Comparison of ENCODE assay signal across 21 cellular contexts in genomic region chr19:7266832-7267231, GRCh38. TPM values are rescaled to one million over a fixed set of nuclear protein-coding genes. Genes with fewer than 3 reads are reported as not detected.
DNase-seq lines count a peak whose midpoint lies in the region; TF ChIP-seq lines count a peak whose summit lies in the region.
"Had no signal": no experiment of that assay in that cellular context is flagged by ENCODE, and none has a peak within 500 bp of the region (broad histone marks: within the 10 kb centered on the region; RNA-seq: fewer than 3 reads in every experiment).

No MANE protein-coding gene starts in this region.

- no peak overlapping the region for H3K27ac Mint-ChIP-seq in activated CD4-positive, alpha-beta T cell treated with anti-CD3 and anti-CD28 coated beads, Interleukin-2, amount 10 ng/mL, durations not matched to agents 7 days and 5 days
- H3K27ac Mint-ChIP-seq in chondrocyte (ENCODE audit: unreplicated experiment): no peak overlapping the region

- no peak for TF ChIP-seq EP300 in suprapubic skin (IDR thresholded peaks at IDR 0.05)

- no peak overlapping the region for H3K4me3 Mint-ChIP-seq in activated CD4-positive, alpha-beta T cell treated with anti-CD3 and anti-CD28 coated beads, Interleukin-2, amount 10 ng/mL, durations not matched to agents 7 days and 5 days
- no peak overlapping the region for H3K4me3 Mint-ChIP-seq in chondrocyte (ENCODE audit: unreplicated experiment)
- H3K4me3 Mint-ChIP-seq: CD14-positive monocyte, IgD-negative memory B cell had no signal

- POLR2A ChIA-PET in activated CD4-positive, alpha-beta T cell treated with anti-CD3 and anti-CD28 coated beads, Interleukin-2, amount 10 ng/mL, durations not matched to agents 7 days and 5 days (lab: Charles Lee): interaction anchor here (0.6 kb wide), 1 partner anchor 70 kb away, joined by 4 read pairs; no protein-coding TSS in a partner anchor

- H3K4me3 ChIP-seq in HL-60 (replicated peaks; ENCODE audit: insufficient read depth, low read length) (no peak overlapping the region), liver (ENCODE audit: low read depth in 1 of 3, low read length in 3 of 3) (no peak overlapping the region), suprapubic skin (no peak overlapping the region), WERI-Rb-1 (ENCODE audit: low read depth, low read length) (no peak overlapping the region)
- H3K4me3 ChIP-seq: MG63, Peyer's patch had no signal

- no peaks in the 10 kb centered on the region for H3K4me1 Mint-ChIP-seq in activated CD4-positive, alpha-beta T cell treated with anti-CD3 and anti-CD28 coated beads, Interleukin-2, amount 10 ng/mL, durations not matched to agents 7 days and 5 days
- H3K4me1 Mint-ChIP-seq in chondrocyte (ENCODE audit: low read depth): no peaks in the 10 kb centered on the region

- no peaks in the 10 kb centered on the region for H3K27me3 ChIP-seq in HL-60 (ENCODE audit: insufficient read depth, poor library complexity, severe bottlenecking)
- no peaks in the 10 kb centered on the region for H3K27me3 ChIP-seq in liver (ENCODE audit: control insufficient read depth in 4 of 4, insufficient read depth in 4 of 4, low read length in 3 of 4)
- H3K27me3 ChIP-seq in suprapubic skin: no peaks in the 10 kb centered on the region
- no peaks in the 10 kb centered on the region for H3K27me3 ChIP-seq in WERI-Rb-1 (ENCODE audit: insufficient read depth, low read depth, severe bottlenecking)
- H3K27me3 ChIP-seq: MG63, Peyer's patch had no signal

- no peak for TF ChIP-seq POLR2A in suprapubic skin (IDR thresholded peaks at IDR 0.05)

- CTCF ChIA-PET in activated CD4-positive, alpha-beta T cell treated with anti-CD3 and anti-CD28 coated beads, Interleukin-2, amount 10 ng/mL, durations not matched to agents 7 days and 5 days (lab: Charles Lee): no interaction called here

- no peaks in the 10 kb centered on the region for H3K9me3 Mint-ChIP-seq in activated CD4-positive, alpha-beta T cell treated with anti-CD3 and anti-CD28 coated beads, Interleukin-2, amount 10 ng/mL, durations not matched to agents 7 days and 5 days
- peaks cover 4% of the 10 kb centered on the region for H3K9me3 Mint-ChIP-seq in chondrocyte (ENCODE audit: low read depth)

- H3K9me3 ChIP-seq in liver (ENCODE audit: control insufficient read depth in 4 of 4, low read length in 3 of 4) (no peaks in the 10 kb centered on the region), suprapubic skin (no peaks in the 10 kb centered on the region), WERI-Rb-1 (ENCODE audit: severe bottlenecking) (no peaks in the 10 kb centered on the region)
- H3K9me3 ChIP-seq: MG63, Peyer's patch had no signal

- H3K36me3 Mint-ChIP-seq in activated CD4-positive, alpha-beta T cell treated with anti-CD3 and anti-CD28 coated beads, Interleukin-2, amount 10 ng/mL, durations not matched to agents 7 days and 5 days (ENCODE audit: low read depth): no peaks in the 10 kb centered on the region
- peaks cover 18% of the 10 kb centered on the region for H3K36me3 Mint-ChIP-seq in chondrocyte (ENCODE audit: low read depth)

- DNase-seq in HL-60 (ENCODE audit: low read depth in 1 of 2, low spot score in 1 of 2) (no peak), suprapubic skin (ENCODE audit: low spot score in 2 of 2) (no peak), WERI-Rb-1 (no peak), chondrocyte (ENCODE audit: low spot score) (no peak)
- no peak for DNase-seq in activated CD4-positive, alpha-beta T cell treated with anti-CD3 and anti-CD28 coated beads, Interleukin-2, amount 10 ng/mL, durations not matched to agents 7 days and 5 days
- DNase-seq: ACHN, DMS79 treated with DMSO at 0.1 percent for 48 hours, Kasumi-1, MG63, NCI-H1105 treated with DMSO at 0.1 percent for 48 hours, NCI-H1694, NCI-H2107, NCI-H345, NCI-H526, Peyer's patch, Right ventricle myocardium superior, SW 1271 had no signal

- no peak for TF ChIP-seq RAD21 in liver (IDR thresholded peaks at IDR 0.05)

- H3K27ac ChIP-seq in HL-60 (replicated peaks) (peak overlapping the region; percentile 75), VCaP (peak overlapping the region; percentile 71), liver (ENCODE audit: low read depth in 1 of 2, low read length in 2 of 2) (peak overlapping the region; percentile 22 to 80), suprapubic skin (peak overlapping the region; percentile 18), WERI-Rb-1 (no peak overlapping the region)
- H3K27ac ChIP-seq: Peyer's patch had no signal

- no peaks in the 10 kb centered on the region for H3K27me3 Mint-ChIP-seq in activated CD4-positive, alpha-beta T cell treated with anti-CD3 and anti-CD28 coated beads, Interleukin-2, amount 10 ng/mL, durations not matched to agents 7 days and 5 days
- H3K27me3 Mint-ChIP-seq in chondrocyte (ENCODE audit: low read depth): no peaks in the 10 kb centered on the region
- H3K27me3 Mint-ChIP-seq: IgD-negative memory B cell had no signal

- H3K36me3 ChIP-seq in liver (ENCODE audit: control insufficient read depth in 4 of 4, insufficient read depth in 3 of 4, low read depth in 1 of 4, low read length in 3 of 4) (peaks cover 5 to 15% (median 8%) of the 10 kb centered on the region in 4 donors), suprapubic skin (peaks cover 9% of the 10 kb centered on the region), WERI-Rb-1 (peaks cover 19% of the 10 kb centered on the region)

- H3K4me1 ChIP-seq in liver (ENCODE audit: control insufficient read depth in 4 of 4, insufficient read depth in 4 of 4, low read length in 3 of 4) (peaks cover 0 to 12% (median 7%) of the 10 kb centered on the region in 4 donors), suprapubic skin (peaks cover 37% of the 10 kb centered on the region)

- TF ChIP-seq CTCF in HL-60 (IDR thresholded peaks at IDR 0.05; ENCODE audit: insufficient read depth, low read length): no peak
- no peak for TF ChIP-seq CTCF in VCaP (conservative IDR thresholded peaks at IDR 0.05)
- no peak for TF ChIP-seq CTCF in liver (IDR thresholded peaks at IDR 0.05; ENCODE audit: low read depth, low read length, missing input control)
- no peak for TF ChIP-seq CTCF in suprapubic skin (IDR thresholded peaks at IDR 0.05)
- no peak for TF ChIP-seq CTCF in WERI-Rb-1 (IDR thresholded peaks at IDR 0.05; ENCODE audit: low read depth, low read length)
- no peak for TF ChIP-seq CTCF in chondrocyte (IDR thresholded peaks at IDR 0.05)

- WGBS in liver: 95% methylated on average over 7 of the region's 7 CpGs
- WGBS in suprapubic skin: 95% methylated on average over 7 of the region's 7 CpGs

- H3K9ac ChIP-seq in liver (ENCODE audit: low read depth in 1 of 2, low read length in 2 of 2): no peak overlapping the region

TF ChIP-seq in liver, 16 proteins besides CTCF, POLR2A, EP300 and RAD21:
- no peak for TF ChIP-seq NR2F2 (IDR thresholded peaks at IDR 0.05)
- no peak for TF ChIP-seq REST (IDR thresholded peaks at IDR 0.05)
- TF ChIP-seq ATF3 (IDR thresholded peaks at IDR 0.05): no peak
- no peak for TF ChIP-seq RXRA (IDR thresholded peaks at IDR 0.05)
- TF ChIP-seq YY1 (IDR thresholded peaks at IDR 0.05): no peak
- no peak for TF ChIP-seq MAX (IDR thresholded peaks at IDR 0.05)
- TF ChIP-seq TAF1 (conservative IDR thresholded peaks at IDR 0.05): no peak
- TF ChIP-seq GABPA (IDR thresholded peaks at IDR 0.05 in 1 of 2, conservative IDR thresholded peaks at IDR 0.05 in 1 of 2): no peak
- no peak for TF ChIP-seq FOXA1 (IDR thresholded peaks at IDR 0.05)
- no peak for TF ChIP-seq EGR1 (IDR thresholded peaks at IDR 0.05; ENCODE audit: low read depth in 2 of 2)
- no peak for TF ChIP-seq FOXA2 (IDR thresholded peaks at IDR 0.05)
- no peak for TF ChIP-seq JUND (IDR thresholded peaks at IDR 0.05)

RNA-seq across cellular contexts. Expression of gene INSR, which starts 27.4 kb away (rescaled TPM):
- 10 to 100 TPM; 68.5 to 97.5 TPM for total RNA-seq in liver
- 10 to 100 TPM; 16.5 to 33.0 TPM for polyA plus RNA-seq in liver
- 100 to 1,000 TPM in 1 of 4 donors, 10 to 100 TPM in 3; 51.5 to 173 (median 77.8) TPM for total RNA-seq in suprapubic skin
- total RNA-seq in activated CD4-positive, alpha-beta T cell treated with anti-CD3 and anti-CD28 coated beads, Interleukin-2, amount 10 ng/mL, durations not matched to agents 7 days and 5 days: 1 to 10 TPM; 2.0 to 2.5 TPM
- 19.5 to 32.5 TPM (median 30.9 TPM) in 3 replicates for total RNA-seq in chondrocyte
